In genomic region chr2:12451726-12452125, GRCh38 we compare ENCODE assay signal across 8 cellular contexts.
DNase-seq lines count a peak whose midpoint lies in the region; ATAC-seq and TF ChIP-seq lines count a peak whose summit lies in the region.

No MANE protein-coding gene starts in this region.

- H3K4me1 Mint-ChIP-seq in Caco-2 (ENCODE audit: low read depth, unreplicated experiment), result peaks cover 22% of the 10 kb centered on the region
- H3K4me1 Mint-ChIP-seq in chondrocyte (ENCODE audit: low read depth), result peaks cover 27% of the 10 kb centered on the region

- CTCF ChIA-PET in Caco-2 (lab: Charles Lee) (no interaction called here), RWPE1 (lab: Yijun Ruan, JAX) (interaction anchor here (0.6 kb wide), 1 partner anchor 66 kb away, joined by 4 read pairs; no protein-coding TSS in a partner anchor)

- H3K4me3 ChIP-seq in Caco-2 (ENCODE audit: low read depth, low read length) (no peak overlapping the region), OCI-LY1 (ENCODE audit: low read depth, low read length, poor library complexity, severe bottlenecking) (peak overlapping the region; percentile 37), osteoblast (ENCODE audit: insufficient read depth, low read length) (no peak overlapping the region)

- no peak overlapping the region for H3K27ac Mint-ChIP-seq in Caco-2 (ENCODE audit: unreplicated experiment)
- peak overlapping the region; percentile 87 for H3K27ac Mint-ChIP-seq in chondrocyte (ENCODE audit: unreplicated experiment)

- H3K27ac ChIP-seq in OCI-LY1 (ENCODE audit: low read depth, low read length, poor library complexity, severe bottlenecking) (peak overlapping the region; percentile 58), osteoblast (ENCODE audit: low read depth, low read length) (no peak overlapping the region), RWPE1 (no peak overlapping the region)

- H3K27me3 Mint-ChIP-seq in Caco-2 (ENCODE audit: insufficient read depth, unreplicated experiment), result no peaks in the 10 kb centered on the region
- H3K27me3 Mint-ChIP-seq in chondrocyte (ENCODE audit: low read depth), result no peaks in the 10 kb centered on the region

- BruUV-seq in Caco-2 (replicated peaks; lab: Mats Ljungman, UMichigan), result no TSS peak

- H3K36me3 ChIP-seq in Caco-2 (ENCODE audit: control insufficient read depth, insufficient read depth, low read length) (no peaks in the 10 kb centered on the region), OCI-LY1 (ENCODE audit: insufficient read depth, low read length) (no peaks in the 10 kb centered on the region), osteoblast (ENCODE audit: insufficient read depth, low read length) (no peaks in the 10 kb centered on the region)

- no peaks in the 10 kb centered on the region for H4K20me1 ChIP-seq in OCI-LY1 (ENCODE audit: insufficient read depth, low read length)
- no peaks in the 10 kb centered on the region for H4K20me1 ChIP-seq in osteoblast (ENCODE audit: insufficient read depth, low read length)

- H3K9me2 ChIP-seq in OCI-LY1 (ENCODE audit: low read depth, low read length), result no peaks in the 10 kb centered on the region

- POLR2A ChIA-PET in Caco-2 (lab: Charles Lee) (no interaction called here), RWPE1 (lab: Yijun Ruan, JAX; ENCODE audit: low non-redundant PET) (no interaction called here)

- no peaks in the 10 kb centered on the region for H3K9me3 Mint-ChIP-seq in Caco-2 (ENCODE audit: unreplicated experiment)
- no peaks in the 10 kb centered on the region for H3K9me3 Mint-ChIP-seq in chondrocyte (ENCODE audit: low read depth)

- H3K4me3 Mint-ChIP-seq in Caco-2 (ENCODE audit: unreplicated experiment) (peak overlapping the region; percentile 14), chondrocyte (ENCODE audit: unreplicated experiment) (no peak overlapping the region)

- H3F3A ChIP-seq in OCI-LY1 (ENCODE audit: insufficient read depth, low read length), result no peaks in the 10 kb centered on the region

- peak overlapping the region; percentile 37; the same call in 1 of the 2 replicates for H3K9ac ChIP-seq in OCI-LY1 (ENCODE audit: low read length)

- peak overlapping the region; percentile 84 for H2AFZ ChIP-seq in OCI-LY1 (ENCODE audit: low read length)
- peak overlapping the region; percentile 18 for H2AFZ ChIP-seq in osteoblast (ENCODE audit: low read length)

- peaks cover 24% of the 10 kb centered on the region for H3K4me1 ChIP-seq in Caco-2
- peaks cover 23% of the 10 kb centered on the region for H3K4me1 ChIP-seq in OCI-LY1 (ENCODE audit: insufficient read depth, low read length, severe bottlenecking)
- H3K4me1 ChIP-seq in osteoblast (ENCODE audit: insufficient read depth, low read length), result peaks cover 13% of the 10 kb centered on the region

- H3K36me3 Mint-ChIP-seq in Caco-2 (ENCODE audit: insufficient read depth, unreplicated experiment) (peaks cover 5% of the 10 kb centered on the region), chondrocyte (ENCODE audit: low read depth) (peaks cover 2% of the 10 kb centered on the region)

- intact Hi-C loops in Caco-2 (cut with micrococcal nuclease; ENCODE audit: unreplicated experiment), result loop anchor here (1.0 kb wide), 2 partner anchors 35 to 63 kb away; no protein-coding TSS in a partner anchor

- no peaks in the 10 kb centered on the region for H3K9me3 ChIP-seq in Caco-2
- H3K9me3 ChIP-seq in OCI-LY1 (ENCODE audit: low read length), result no peaks in the 10 kb centered on the region
- H3K9me3 ChIP-seq in osteoblast (ENCODE audit: low read depth, low read length), result no peaks in the 10 kb centered on the region

- peak; percentile 56 to 73 for DNase-seq in Caco-2
- no peak for DNase-seq in chondrocyte (ENCODE audit: low spot score)
- DNase-seq in osteoblast (ENCODE audit: insufficient read length, low spot score, missing footprints), result no peak
- DNase-seq in stimulated activated CD4-positive, alpha-beta T cell treated with anti-CD3 and anti-CD28 coated beads, Interleukin-4, amount 100 ng/mL, for 1 hour, result no peak
- no peak for DNase-seq in RWPE1 (ENCODE audit: low spot score)
- no peak for DNase-seq in SHP77 treated with DMSO at 0.1 percent for 48 hours (lab: John Stamatoyannopoulos, UW)

- H3K79me2 ChIP-seq in OCI-LY1 (ENCODE audit: insufficient read depth, low read length), result no peaks in the 10 kb centered on the region
- H3K79me2 ChIP-seq in osteoblast (ENCODE audit: insufficient read depth, low read length), result no peaks in the 10 kb centered on the region

- peak overlapping the region; percentile 66 for H3K4me2 ChIP-seq in OCI-LY1 (ENCODE audit: low read length)
- peak overlapping the region; percentile 10 for H3K4me2 ChIP-seq in osteoblast (ENCODE audit: insufficient read depth, low read length)

- TF ChIP-seq CTCF in Caco-2 (IDR thresholded peaks at IDR 0.05; ENCODE audit: insufficient read depth in 1 of 2, low read depth in 1 of 2, low read length in 1 of 2, severe bottlenecking in 1 of 2, unreplicated experiment in 1 of 2), result no peak
- no peak for TF ChIP-seq CTCF in OCI-LY1 (IDR thresholded peaks at IDR 0.05; ENCODE audit: low read length)
- no peak for TF ChIP-seq CTCF in chondrocyte (IDR thresholded peaks at IDR 0.05)
- no peak for TF ChIP-seq CTCF in osteoblast (IDR thresholded peaks at IDR 0.05; ENCODE audit: extremely low read depth, low read depth, low read length)
- TF ChIP-seq CTCF in RWPE1 (conservative IDR thresholded peaks at IDR 0.05; ENCODE audit: low read depth), result no peak

- H3K27me3 ChIP-seq in Caco-2 (replicated peaks; ENCODE audit: control insufficient read depth, insufficient read depth, low read length) (no peaks in the 10 kb centered on the region), OCI-LY1 (ENCODE audit: insufficient read depth, low read length) (no peaks in the 10 kb centered on the region), osteoblast (ENCODE audit: insufficient read depth, low read length) (no peaks in the 10 kb centered on the region)

- ATAC-seq in HG03457 (IDR thresholded peaks at IDR 0.05; ENCODE audit: unreplicated experiment), result no peak

Comparison
In these comparisons a context has a peak if more than half of its experiments do, and no peak if none do; other contexts are left out.
1. DNase-seq: peak in Caco-2 (2 of 2); none in chondrocyte (single experiment), osteoblast (single experiment), stimulated activated CD4-positive, alpha-beta T cell treated with anti-CD3 and anti-CD28 coated beads, Interleukin-4, amount 100 ng/mL, for 1 hour (single experiment), RWPE1 (single experiment) and SHP77 treated with DMSO at 0.1 percent for 48 hours (single experiment).